Comparison of ENCODE assay signal across 23 cellular contexts in genomic region chr18:41569867-41570266, GRCh38.
"Had no signal": no experiment of that assay in that cellular context is flagged by ENCODE, and none has a peak within 500 bp of the region (broad histone marks: within the 10 kb centered on the region; RNA-seq: fewer than 3 reads in every experiment).

No MANE protein-coding gene starts in this region.

- H3K27ac Mint-ChIP-seq: activated CD4-positive, alpha-beta T cell treated with anti-CD3 and anti-CD28 coated beads, Interleukin-2, amount 10 ng/mL, durations not matched to agents 7 days and 5 days; activated CD8-positive, alpha-beta T cell treated with anti-CD3 and anti-CD28 coated beads for 36 hours; activated naive CD4-positive, alpha-beta T cell treated with anti-CD3 and anti-CD28 coated beads, Interleukin-2, amount 50 U/mL, for 24 hours; activated T-helper 1 cell treated with anti-CD3 and anti-CD28 coated beads, Interleukin-12 subunit alpha, Interleukin-12 subunit beta, Interleukin-2, Interleukin-4 antibody, amounts not matched to agents 30 ng/mL and 10 ng/mL and 1 ng/mL, durations not matched to agents 14 hours and 24 hours and 36 hours; brain; dendritic cell treated with granulocyte-macrophage colony-stimulating factor and Interleukin-4, amounts not matched to agents 40 ng/mL and 50 ng/mL, for 4 days; naive thymus-derived CD8-positive, alpha-beta T cell; neural progenitor cell; T-helper 2 cell treated with Interferon-gamma antibody and Interleukin-4, amounts not matched to agents 5 μg/mL and 100 μg/mL, for 36 hours; type B pancreatic cell had no signal

- H3K27ac ChIP-seq: neural progenitor cell, thoracic aorta, VCaP had no signal

- H3K9me3 Mint-ChIP-seq: activated CD4-positive, alpha-beta T cell treated with anti-CD3 and anti-CD28 coated beads, Interleukin-2, amount 10 ng/mL, durations not matched to agents 7 days and 5 days; activated T-helper 1 cell treated with anti-CD3 and anti-CD28 coated beads, Interleukin-12 subunit alpha, Interleukin-12 subunit beta, Interleukin-2, Interleukin-4 antibody, amounts not matched to agents 30 ng/mL and 10 ng/mL and 1 ng/mL, durations not matched to agents 14 hours and 24 hours and 36 hours; brain; dendritic cell treated with granulocyte-macrophage colony-stimulating factor and Interleukin-4, amounts not matched to agents 40 ng/mL and 50 ng/mL, for 4 days; neural progenitor cell; T-helper 2 cell treated with Interferon-gamma antibody and Interleukin-4, amounts not matched to agents 5 μg/mL and 100 μg/mL, for 36 hours; type B pancreatic cell had no signal

- ATAC-seq: activated CD8-positive, alpha-beta T cell treated with anti-CD3 and anti-CD28 coated beads for 36 hours; esophagus mucosa; naive thymus-derived CD8-positive, alpha-beta T cell had no signal

- DNase-seq: activated CD4-positive, alpha-beta T cell treated with anti-CD3 and anti-CD28 coated beads, Interleukin-2, amount 10 ng/mL, durations not matched to agents 7 days and 5 days; activated CD4-positive, CD25-positive, alpha-beta regulatory T cell treated with anti-CD3 and anti-CD28 coated beads, Interleukin-2, amount 50 U/mL, for 72 hours; activated CD8-positive, alpha-beta T cell treated with anti-CD3 and anti-CD28 coated beads for 36 hours; activated gamma-delta T cell; anterior cingulate cortex; caudate nucleus; effector CD4-positive, alpha-beta T cell; foreskin melanocyte; kidney; naive thymus-derived CD8-positive, alpha-beta T cell; retina; stimulated activated CD4-positive, alpha-beta T cell treated with anti-CD3 and anti-CD28 coated beads, Interleukin-4, amount 100 ng/mL, for 24 hours; stimulated activated naive CD4-positive, alpha-beta T cell treated with Interleukin-2 at 50 U/mL for 16 hours had no signal

- H3K9ac ChIP-seq: neural progenitor cell had no signal

- H3K36me3 ChIP-seq: neural progenitor cell, thoracic aorta had no signal

- H2AFZ ChIP-seq: neural progenitor cell had no signal

- H3K4me3 ChIP-seq: neural progenitor cell, thoracic aorta had no signal

- H3K4me1 Mint-ChIP-seq: activated CD4-positive, alpha-beta T cell treated with anti-CD3 and anti-CD28 coated beads, Interleukin-2, amount 10 ng/mL, durations not matched to agents 7 days and 5 days; activated naive CD4-positive, alpha-beta T cell treated with anti-CD3 and anti-CD28 coated beads, Interleukin-2, amount 50 U/mL, for 24 hours; brain; naive thymus-derived CD8-positive, alpha-beta T cell had no signal

- H3K27me3 ChIP-seq: neural progenitor cell had no signal

- H3K27me3 Mint-ChIP-seq: activated CD4-positive, alpha-beta T cell treated with anti-CD3 and anti-CD28 coated beads, Interleukin-2, amount 10 ng/mL, durations not matched to agents 7 days and 5 days; activated CD8-positive, alpha-beta T cell treated with anti-CD3 and anti-CD28 coated beads for 36 hours; activated naive CD4-positive, alpha-beta T cell treated with anti-CD3 and anti-CD28 coated beads, Interleukin-2, amount 50 U/mL, for 24 hours; dendritic cell treated with granulocyte-macrophage colony-stimulating factor and Interleukin-4, amounts not matched to agents 40 ng/mL and 50 ng/mL, for 4 days; type B pancreatic cell had no signal

- H3K4me3 Mint-ChIP-seq: activated CD4-positive, alpha-beta T cell treated with anti-CD3 and anti-CD28 coated beads, Interleukin-2, amount 10 ng/mL, durations not matched to agents 7 days and 5 days; activated CD8-positive, alpha-beta T cell treated with anti-CD3 and anti-CD28 coated beads for 36 hours; activated naive CD4-positive, alpha-beta T cell treated with anti-CD3 and anti-CD28 coated beads, Interleukin-2, amount 50 U/mL, for 24 hours; activated T-helper 1 cell treated with anti-CD3 and anti-CD28 coated beads, Interleukin-12 subunit alpha, Interleukin-12 subunit beta, Interleukin-2, Interleukin-4 antibody, amounts not matched to agents 30 ng/mL and 10 ng/mL and 1 ng/mL, durations not matched to agents 14 hours and 24 hours and 36 hours; brain; dendritic cell treated with granulocyte-macrophage colony-stimulating factor and Interleukin-4, amounts not matched to agents 40 ng/mL and 50 ng/mL, for 4 days; naive thymus-derived CD8-positive, alpha-beta T cell; neural progenitor cell; T-helper 2 cell treated with Interferon-gamma antibody and Interleukin-4, amounts not matched to agents 5 μg/mL and 100 μg/mL, for 36 hours; type B pancreatic cell had no signal

- H3K36me3 Mint-ChIP-seq: activated naive CD4-positive, alpha-beta T cell treated with anti-CD3 and anti-CD28 coated beads, Interleukin-2, amount 50 U/mL, for 24 hours; brain; naive thymus-derived CD8-positive, alpha-beta T cell; type B pancreatic cell had no signal

- H3K9me3 ChIP-seq: thoracic aorta had no signal

- H3K4me2 ChIP-seq: neural progenitor cell had no signal
